In genomic region chr6:92354270-92354831, GRCh38 we compare ENCODE assay signal across 19 cellular contexts.
DNase-seq lines count a peak whose midpoint lies in the region; ATAC-seq and TF ChIP-seq lines count a peak whose summit lies in the region.
"Had no signal": no experiment of that assay in that cellular context is flagged by ENCODE, and none has a peak within 500 bp of the region (broad histone marks: within the 10 kb centered on the region; RNA-seq: fewer than 3 reads in every experiment).

No MANE protein-coding gene starts in this region.

- H3K4me2 ChIP-seq in IMR-90 (ENCODE audit: low read depth, low read length) (no peak overlapping the region), neural progenitor cell (no peak overlapping the region)
- H3K4me2 ChIP-seq: BLaER1 treated with 17β-estradiol and CSF1 and Interleukin-3, amounts not matched to agents 10 nM and 100 nM had no signal

- no peaks in the 10 kb centered on the region for H3F3A ChIP-seq in neural progenitor cell (ENCODE audit: low read depth)

- H3K23ac ChIP-seq in IMR-90 (ENCODE audit: low read depth, low read length): no peak overlapping the region

- H3K4me1 ChIP-seq in IMR-90 (ENCODE audit: control insufficient read depth, insufficient read depth, low read length) (no peaks in the 10 kb centered on the region), endodermal cell (ENCODE audit: control insufficient read depth, insufficient read depth, low read length) (no peaks in the 10 kb centered on the region), neural progenitor cell (no peaks in the 10 kb centered on the region), vagina (no peaks in the 10 kb centered on the region)
- H3K4me1 ChIP-seq: BLaER1 treated with 17β-estradiol and CSF1 and Interleukin-3, amounts not matched to agents 10 nM and 100 nM; Caco-2 had no signal

- H3K56ac ChIP-seq in IMR-90 (ENCODE audit: extremely low read depth, insufficient read depth, low read length): no peak overlapping the region

- TF ChIP-seq CTCF in IMR-90 (conservative IDR thresholded peaks at IDR 0.05; ENCODE audit: low read depth, low read length) (no peak), endodermal cell (conservative IDR thresholded peaks at IDR 0.05) (no peak), neural progenitor cell (IDR thresholded peaks at IDR 0.05) (no peak), vagina (IDR thresholded peaks at IDR 0.05) (no peak)

- H3K4me1 Mint-ChIP-seq in endodermal cell: peaks cover 2% of the 10 kb centered on the region
- no peaks in the 10 kb centered on the region for H3K4me1 Mint-ChIP-seq in neural progenitor cell
- H3K4me1 Mint-ChIP-seq: CD4-positive, alpha-beta memory T cell; T-cell had no signal

- H4K5ac ChIP-seq in IMR-90 (ENCODE audit: low read depth, low read length): peak overlapping the region; percentile 40; the same call in 1 of the 2 replicates

- no peak overlapping the region for H3K4me3 ChIP-seq in IMR-90 (ENCODE audit: insufficient read depth, low read depth, low read length)
- H3K4me3 ChIP-seq in endodermal cell (ENCODE audit: low read length): no peak overlapping the region
- no peak overlapping the region for H3K4me3 ChIP-seq in neural progenitor cell
- no peak overlapping the region for H3K4me3 ChIP-seq in vagina
- H3K4me3 ChIP-seq: BLaER1 treated with 17β-estradiol and CSF1 and Interleukin-3, amounts not matched to agents 10 nM and 100 nM; MG63 had no signal

- H3K9me3 ChIP-seq in IMR-90 (ENCODE audit: control insufficient read depth, insufficient read depth, low read length) (no peaks in the 10 kb centered on the region), endodermal cell (ENCODE audit: control insufficient read depth, low read length) (no peaks in the 10 kb centered on the region), neural progenitor cell (ENCODE audit: low read depth) (no peaks in the 10 kb centered on the region), vagina (no peaks in the 10 kb centered on the region)
- H3K9me3 ChIP-seq: BLaER1 treated with 17β-estradiol and CSF1 and Interleukin-3, amounts not matched to agents 10 nM and 100 nM; Caco-2; MG63 had no signal

- H2AK5ac ChIP-seq in IMR-90 (ENCODE audit: low read depth, low read length): no peak overlapping the region

- no peak overlapping the region for H2AFZ ChIP-seq in IMR-90 (replicated peaks; ENCODE audit: low read length, poor library complexity)
- H2AFZ ChIP-seq in neural progenitor cell (replicated peaks): peak overlapping the region; percentile 1

- no peak overlapping the region for H4K91ac ChIP-seq in IMR-90 (ENCODE audit: insufficient read depth, low read depth, low read length)

- dilution Hi-C loops in IMR-90 (cut with HindIII; ENCODE audit: low sequenced_read_pairs, unreplicated experiment): no loop called here

- H3K9me1 ChIP-seq in IMR-90 (ENCODE audit: insufficient read depth, low read length): no peaks in the 10 kb centered on the region

- H3K79me2 ChIP-seq in neural progenitor cell (ENCODE audit: low read depth): no peaks in the 10 kb centered on the region

- POLR2A ChIA-PET in IMR-90 (lab: Charles Lee; ENCODE audit: unreplicated experiment): no interaction called here

- H3K36me3 ChIP-seq in IMR-90 (ENCODE audit: control insufficient read depth, insufficient read depth, low read length) (no peaks in the 10 kb centered on the region), endodermal cell (ENCODE audit: control insufficient read depth, insufficient read depth, low read length) (no peaks in the 10 kb centered on the region), neural progenitor cell (no peaks in the 10 kb centered on the region), vagina (no peaks in the 10 kb centered on the region)
- H3K36me3 ChIP-seq: BLaER1 treated with 17β-estradiol and CSF1 and Interleukin-3, amounts not matched to agents 10 nM and 100 nM; MG63 had no signal

- in situ Hi-C loops in IMR-90 (cut with MboI; ENCODE audit: low sequenced_read_pairs): no loop called here

- no peaks in the 10 kb centered on the region for H3K79me1 ChIP-seq in IMR-90 (ENCODE audit: low read depth in 1 of 2, low read length in 2 of 2)

- H2BK20ac ChIP-seq in IMR-90 (ENCODE audit: low read depth, low read length): peak overlapping the region; percentile 22; the same call in 1 of the 2 replicates

- WGBS in IMR-90 (ENCODE audit: extremely low coverage in 2 of 2, insufficient read length in 1 of 2), 2 experiments: no CpG with 5 or more reads among the region's 2 CpGs
- 97 to 100% methylated on average over 2 of the region's 2 CpGs for WGBS in endodermal cell (ENCODE audit: insufficient coverage in 1 of 2, insufficient read length in 1 of 2), 2 experiments

- H2BK5ac ChIP-seq in IMR-90 (ENCODE audit: low read depth, low read length, poor library complexity, severe bottlenecking): peak overlapping the region; percentile 7

- H3K27me3 Mint-ChIP-seq in endodermal cell (ENCODE audit: insufficient read depth) (no peaks in the 10 kb centered on the region), neural progenitor cell (ENCODE audit: insufficient read depth, low read depth) (no peaks in the 10 kb centered on the region)
- H3K27me3 Mint-ChIP-seq: CD4-positive, alpha-beta memory T cell; T-cell had no signal

- H3K4ac ChIP-seq in IMR-90 (ENCODE audit: low read depth, low read length): no peak overlapping the region

- no peak overlapping the region for H2BK15ac ChIP-seq in IMR-90 (ENCODE audit: low read depth, low read length)

- no peak overlapping the region for H2BK120ac ChIP-seq in IMR-90 (ENCODE audit: low read depth, low read length)

- DNase-seq in IMR-90 (peak; percentile 4), SK-N-DZ (ENCODE audit: low spot score) (peak; percentile 12), endodermal cell (no peak), neural progenitor cell (ENCODE audit: low spot score) (no peak), foreskin melanocyte (no peak), vagina (ENCODE audit: extremely low spot score in 2 of 2) (no peak)
- DNase-seq: Caco-2; CD4-positive, alpha-beta memory T cell; HCEC 1CT; Kasumi-1; MG63; NCI-H1417; NCI-H1694 treated with DMSO at 0.1 percent for 48 hours; NCI-H446; NCI-H526; SHP77; T-cell had no signal

- ATAC-seq in IMR-90 (ENCODE audit: low read depth): peak; percentile 21; the same call in 1 of the 2 replicates
- ATAC-seq in HG03108 (IDR thresholded peaks at IDR 0.05; ENCODE audit: unreplicated experiment): no peak
- ATAC-seq: T-cell had no signal

- H3K9me3 Mint-ChIP-seq in endodermal cell (no peaks in the 10 kb centered on the region), neural progenitor cell (no peaks in the 10 kb centered on the region)

- H3K27me3 ChIP-seq in IMR-90 (ENCODE audit: control insufficient read depth, insufficient read depth, low read length) (no peaks in the 10 kb centered on the region), endodermal cell (ENCODE audit: control insufficient read depth, insufficient read depth, low read length, poor library complexity, severe bottlenecking) (no peaks in the 10 kb centered on the region), neural progenitor cell (no peaks in the 10 kb centered on the region), vagina (no peaks in the 10 kb centered on the region)
- H3K27me3 ChIP-seq: BLaER1 treated with 17β-estradiol and CSF1 and Interleukin-3, amounts not matched to agents 10 nM and 100 nM; MG63 had no signal

- no peak overlapping the region for H3K14ac ChIP-seq in IMR-90 (replicated peaks; ENCODE audit: low read depth, low read length)

- H4K20me1 ChIP-seq in IMR-90 (ENCODE audit: insufficient read depth, low read length) (no peaks in the 10 kb centered on the region), neural progenitor cell (ENCODE audit: low read depth) (no peaks in the 10 kb centered on the region)
- H4K20me1 ChIP-seq: BLaER1 treated with 17β-estradiol and CSF1 and Interleukin-3, amounts not matched to agents 10 nM and 100 nM had no signal

- H3K27ac ChIP-seq in IMR-90 (ENCODE audit: insufficient read depth, low read length) (no peak overlapping the region), endodermal cell (ENCODE audit: low read depth, low read length) (no peak overlapping the region), neural progenitor cell (no peak overlapping the region), vagina (no peak overlapping the region)
- H3K27ac ChIP-seq: BLaER1 treated with 17β-estradiol and CSF1 and Interleukin-3, amounts not matched to agents 10 nM and 100 nM had no signal

- H2AK9ac ChIP-seq in IMR-90 (replicated peaks; ENCODE audit: low read depth, low read length, poor library complexity): no peak overlapping the region

- BruUV-seq in IMR-90 (replicated peaks; lab: Mats Ljungman, UMichigan): no TSS peak

- intact Hi-C loops in IMR-90 (cut with micrococcal nuclease) (no loop called here), vagina (cut with DNase I) (no loop called here)

- CTCF ChIA-PET in IMR-90 (lab: Yijun Ruan, JAX): no interaction called here

- H3K27ac Mint-ChIP-seq in endodermal cell: peak overlapping the region; percentile 28
- no peak overlapping the region for H3K27ac Mint-ChIP-seq in neural progenitor cell
- H3K27ac Mint-ChIP-seq: CD4-positive, alpha-beta memory T cell; T-cell had no signal

- TF ChIP-seq RAD21 in IMR-90 (IDR thresholded peaks at IDR 0.05; ENCODE audit: low read length): no peak

- H3K36me3 Mint-ChIP-seq in endodermal cell (ENCODE audit: low read depth) (no peaks in the 10 kb centered on the region), neural progenitor cell (no peaks in the 10 kb centered on the region)
- H3K36me3 Mint-ChIP-seq: CD4-positive, alpha-beta memory T cell; T-cell had no signal

- no peak overlapping the region for H3K4me3 Mint-ChIP-seq in endodermal cell
- no peak overlapping the region for H3K4me3 Mint-ChIP-seq in neural progenitor cell
- H3K4me3 Mint-ChIP-seq: CD4-positive, alpha-beta memory T cell; T-cell had no signal

- H3K18ac ChIP-seq in IMR-90 (ENCODE audit: low read depth, low read length): peak overlapping the region; percentile 36; the same call in 1 of the 2 replicates

- no peak for TF ChIP-seq POLR2A in IMR-90 (IDR thresholded peaks at IDR 0.05; ENCODE audit: low read depth, low read length)
- no peak for TF ChIP-seq POLR2A in vagina (IDR thresholded peaks at IDR 0.05)

- H3K9ac ChIP-seq in IMR-90 (ENCODE audit: low read depth, low read length): no peak overlapping the region
- no peak overlapping the region for H3K9ac ChIP-seq in endodermal cell (ENCODE audit: extremely low read depth, low read length, poor library complexity, severe bottlenecking)
- no peak overlapping the region for H3K9ac ChIP-seq in neural progenitor cell
- H3K9ac ChIP-seq: BLaER1 treated with 17β-estradiol and CSF1 and Interleukin-3, amounts not matched to agents 10 nM and 100 nM had no signal

- no peak overlapping the region for H4K8ac ChIP-seq in IMR-90 (ENCODE audit: low read depth in 2 of 2, low read length in 2 of 2)

TF ChIP-seq in IMR-90, 13 proteins besides CTCF, POLR2A, EP300 and RAD21:
- TF ChIP-seq NFE2L2 (IDR thresholded peaks at IDR 0.05; ENCODE audit: low read depth, low read length) (peak; percentile 92), MAZ (IDR thresholded peaks at IDR 0.05; ENCODE audit: borderline replicate concordance, low read depth, low read length) (no peak), MXI1 (IDR thresholded peaks at IDR 0.05; ENCODE audit: borderline replicate concordance, low read depth, low read length) (no peak), CHD1 (IDR thresholded peaks at IDR 0.05; ENCODE audit: low read depth, low read length) (no peak), CEBPB (IDR thresholded peaks at IDR 0.05; ENCODE audit: low read depth, low read length) (no peak), MAFK (IDR thresholded peaks at IDR 0.05; ENCODE audit: low read depth, low read length) (0 out of 2 replicates have a peak, but pooled peaks have one; percentile 34)

Comparison
In these comparisons a context has a peak if more than half of its experiments do, and no peak if none do; other contexts are left out.
1. DNase-seq: peak in IMR-90 (single experiment) and SK-N-DZ (single experiment); none in endodermal cell (single experiment), neural progenitor cell (single experiment), foreskin melanocyte (single experiment) and vagina (0 of 2).